21 cellular contexts compared by ENCODE assay signal in the genomic region with DNA sequence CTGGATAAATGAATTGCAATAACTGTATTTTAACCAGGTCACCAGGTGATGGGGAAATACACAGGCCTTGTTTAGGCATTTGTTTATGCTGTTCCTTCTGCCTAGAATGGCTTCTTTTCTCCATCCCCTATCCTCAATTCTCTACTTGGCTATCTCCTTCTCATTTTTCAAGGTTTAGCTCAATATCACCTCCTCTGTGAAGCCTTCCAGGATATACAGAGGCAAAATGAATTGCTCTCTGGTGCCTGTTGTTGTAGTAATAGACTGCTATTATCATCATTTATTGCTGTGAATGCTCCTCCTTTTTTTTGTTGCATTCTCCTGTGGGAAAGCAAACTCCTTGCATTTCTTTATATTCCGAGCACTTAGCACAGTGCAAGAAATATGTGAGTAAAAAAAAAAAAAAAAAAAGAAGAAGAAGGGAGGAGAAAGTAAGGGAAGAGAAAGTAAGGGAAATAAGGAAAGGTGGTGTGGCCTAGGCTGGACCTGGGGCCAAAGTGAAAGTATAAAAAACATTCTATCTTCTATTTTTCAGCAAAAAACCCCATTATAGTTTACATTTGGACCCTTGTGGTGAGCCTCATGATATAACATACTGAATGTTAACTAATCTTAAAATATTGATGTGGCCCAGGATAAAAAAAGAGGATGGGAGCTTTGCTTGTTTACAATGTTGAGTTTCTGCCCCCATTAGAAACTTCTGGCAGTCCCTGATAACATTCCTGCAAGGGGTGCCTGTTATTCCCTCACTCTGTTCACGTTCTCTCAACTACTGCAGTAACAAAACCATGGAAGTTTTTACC. TPM values are rescaled to one million over a fixed set of nuclear protein-coding genes. Genes with fewer than 3 reads are reported as not detected.
A peak's percentile ranks its signal among the peaks of the same experiment; 100 is the strongest.
DNase-seq lines count a peak whose midpoint lies in the region; ATAC-seq, FAIRE-seq and TF ChIP-seq lines count a peak whose summit lies in the region.
"Had no signal": no experiment of that assay in that cellular context is flagged by ENCODE, and none has a peak within 500 bp of the region (broad histone marks: within the 10 kb centered on the region; RNA-seq: fewer than 3 reads in every experiment).

No MANE protein-coding gene starts in this region.

- peak overlapping the region in 1 of 2 experiments; percentile 39; a peak in 2 of 4 replicates for H3K9ac ChIP-seq in K562 (ENCODE audit: insufficient read depth in 1 of 2, low read depth in 2 of 2, low read length in 2 of 2)

- H3K36me3 ChIP-seq in OCI-LY7 (ENCODE audit: insufficient read depth, low read length): no peaks in the 10 kb centered on the region
- H3K36me3 ChIP-seq in K562 (ENCODE audit: control insufficient read depth, insufficient read depth, low read length): no peaks in the 10 kb centered on the region
- no peaks in the 10 kb centered on the region for H3K36me3 ChIP-seq in upper lobe of right lung

- H3K4me2 ChIP-seq in OCI-LY7 (ENCODE audit: low read length) (peak overlapping the region; percentile 57), K562 (ENCODE audit: insufficient read depth, low read length) (peak overlapping the region; percentile 26; the same call in 1 of the 2 replicates)

- TF ChIP-seq EP300 in K562 (IDR thresholded peaks at IDR 0.05; ENCODE audit: low read length): peak; percentile 79

- H3K9me3 ChIP-seq in OCI-LY7 (ENCODE audit: low read length) (no peaks in the 10 kb centered on the region), K562 (replicated peaks; ENCODE audit: control insufficient read depth, insufficient read depth, low read depth, low read length) (no peaks in the 10 kb centered on the region), upper lobe of right lung (no peaks in the 10 kb centered on the region)

- peaks cover 44% of the 10 kb centered on the region for H3K4me1 Mint-ChIP-seq in activated naive CD4-positive, alpha-beta T cell treated with anti-CD3 and anti-CD28 coated beads, Interleukin-2, amount 50 U/mL, for 24 hours
- H3K4me1 Mint-ChIP-seq in stimulated activated naive B cell treated with anti-CD40 and anti-IgM and Interleukin-4, amounts not matched to agents 10 μg/mL and 1 μg/mL and 100 μg/mL, for 72 hours: peaks cover 16 to 41% of the 10 kb centered on the region in 2 donors

- no peak for TF ChIP-seq POLR2A in K562 (conservative IDR thresholded peaks at IDR 0.05)

- no TSS peak for BruUV-seq in OCI-LY7 (replicated peaks; lab: Mats Ljungman, UMichigan)
- BruUV-seq in K562 (replicated peaks; lab: Mats Ljungman, UMichigan): no TSS peak

- H3K27ac ChIP-seq in OCI-LY7 (ENCODE audit: low read depth, low read length, poor library complexity, severe bottlenecking) (peak overlapping the region; percentile 47), K562 (ENCODE audit: extremely low read depth, low read depth, low read length) (peak overlapping the region; percentile 79), upper lobe of right lung (no peak overlapping the region)

- H3K4me3 Mint-ChIP-seq in activated naive CD4-positive, alpha-beta T cell treated with anti-CD3 and anti-CD28 coated beads, Interleukin-2, amount 50 U/mL, for 24 hours: peak overlapping the region; percentile 19
- peak overlapping the region in 1 of 2 donors; percentile 10 for H3K4me3 Mint-ChIP-seq in stimulated activated naive B cell treated with anti-CD40 and anti-IgM and Interleukin-4, amounts not matched to agents 10 μg/mL and 1 μg/mL and 100 μg/mL, for 72 hours
- H3K4me3 Mint-ChIP-seq: brain had no signal

- H3K9me2 ChIP-seq in OCI-LY7 (ENCODE audit: insufficient read depth, low read length): no peaks in the 10 kb centered on the region

- H3K36me3 Mint-ChIP-seq in activated naive CD4-positive, alpha-beta T cell treated with anti-CD3 and anti-CD28 coated beads, Interleukin-2, amount 50 U/mL, for 24 hours: no peaks in the 10 kb centered on the region
- H3K36me3 Mint-ChIP-seq in activated naive CD4-positive, alpha-beta T cell treated with anti-CD3 and anti-CD28 coated beads, Interleukin-2, amount 50 U/mL, for 72 hours: no peaks in the 10 kb centered on the region
- no peaks in the 10 kb centered on the region for H3K36me3 Mint-ChIP-seq in stimulated activated naive B cell treated with anti-CD40 and anti-IgM and Interleukin-4, amounts not matched to agents 10 μg/mL and 1 μg/mL and 100 μg/mL, for 72 hours
- H3K36me3 Mint-ChIP-seq: brain had no signal

- ATAC-seq in activated naive CD4-positive, alpha-beta T cell treated with anti-CD3 and anti-CD28 coated beads, Interleukin-2, amount 50 U/mL, for 72 hours: no peak
- ATAC-seq in K562: peak; percentile 83
- peak; percentile 2 to 8 for ATAC-seq in stimulated activated naive B cell treated with anti-CD40 and anti-IgM and Interleukin-4, amounts not matched to agents 10 μg/mL and 1 μg/mL and 100 μg/mL, for 72 hours (replicated peaks)
- ATAC-seq in upper lobe of right lung: no peak
- no peak for ATAC-seq in HG03439 (IDR thresholded peaks at IDR 0.05; ENCODE audit: unreplicated experiment)
- ATAC-seq: left cardiac atrium had no signal

- CTCF ChIA-PET in OCI-LY7 (lab: Charles Lee; ENCODE audit: unreplicated experiment): no interaction called here
- CTCF ChIA-PET in K562 (lab: Yijun Ruan, JAX; ENCODE audit: low intra/inter-chr PET ratio): interaction anchor here (1.5 kb wide), 1 partner anchor 597 kb away, joined by 3 read pairs; no protein-coding TSS in a partner anchor

- no peaks in the 10 kb centered on the region for H3K79me2 ChIP-seq in OCI-LY7 (ENCODE audit: insufficient read depth, low read depth, low read length)
- H3K79me2 ChIP-seq in K562 (ENCODE audit: control insufficient read depth, insufficient read depth, low read length): peaks cover 6% of the 10 kb centered on the region; the same call in 2 of the 3 replicates

- H4K20me1 ChIP-seq in OCI-LY7 (ENCODE audit: insufficient read depth, low read length) (no peaks in the 10 kb centered on the region), K562 (replicated peaks; ENCODE audit: control insufficient read depth, insufficient read depth, low read length) (no peaks in the 10 kb centered on the region)

- peak overlapping the region; percentile 18 for H3K4me3 ChIP-seq in OCI-LY7 (ENCODE audit: low read depth, low read length, poor library complexity, severe bottlenecking)
- no peak overlapping the region for H3K4me3 ChIP-seq in K562
- no peak overlapping the region for H3K4me3 ChIP-seq in upper lobe of right lung

- intact Hi-C loops in OCI-LY7 (cut with micrococcal nuclease; ENCODE audit: unreplicated experiment): no loop called here
- intact Hi-C loops in K562 (cut with micrococcal nuclease): loop anchor here (2.0 kb wide), 2 partner anchors 32 to 54 kb away; no protein-coding TSS in a partner anchor
- intact Hi-C loops in upper lobe of right lung (cut with DNase I): no loop called here

- H3K9me3 Mint-ChIP-seq in activated naive CD4-positive, alpha-beta T cell treated with anti-CD3 and anti-CD28 coated beads, Interleukin-2, amount 50 U/mL, for 24 hours: no peaks in the 10 kb centered on the region
- H3K9me3 Mint-ChIP-seq in activated naive CD4-positive, alpha-beta T cell treated with anti-CD3 and anti-CD28 coated beads, Interleukin-2, amount 50 U/mL, for 72 hours: no peaks in the 10 kb centered on the region
- no peaks in the 10 kb centered on the region for H3K9me3 Mint-ChIP-seq in stimulated activated naive B cell treated with anti-CD40 and anti-IgM and Interleukin-4, amounts not matched to agents 10 μg/mL and 1 μg/mL and 100 μg/mL, for 72 hours
- H3K9me3 Mint-ChIP-seq: brain had no signal

- TF ChIP-seq RAD21 in K562 (CRISPR knock-in tag; conservative IDR thresholded peaks at IDR 0.05 in 1 of 2, IDR thresholded peaks at IDR 0.05 in 1 of 2): no peak

- TF ChIP-seq CTCF in OCI-LY7 (conservative IDR thresholded peaks at IDR 0.05; ENCODE audit: low read length) (no peak), K562 (IDR thresholded peaks at IDR 0.05 in 2 of 3, conservative IDR thresholded peaks at IDR 0.05 in 1 of 3; ENCODE audit: insufficient read depth in 2 of 3, low read depth in 1 of 3, low read length in 3 of 3) (no peak), upper lobe of right lung (IDR thresholded peaks at IDR 0.05) (no peak)

- H2AFZ ChIP-seq in OCI-LY7 (ENCODE audit: low read length): peak overlapping the region; percentile 78; the same call in 1 of the 2 replicates
- peak overlapping the region; percentile 57 for H2AFZ ChIP-seq in K562 (ENCODE audit: low read depth, low read length)

- peaks cover 20% of the 10 kb centered on the region for H3K4me1 ChIP-seq in OCI-LY7 (ENCODE audit: insufficient read depth, low read length, poor library complexity, severe bottlenecking)
- peaks cover 7 to 35% of the 10 kb centered on the region in 2 experiments; a peak in 4 of 5 replicates for H3K4me1 ChIP-seq in K562 (replicated peaks in 1 of 2; ENCODE audit: control insufficient read depth in 2 of 2, insufficient read depth in 2 of 2, low read length in 2 of 2)
- H3K4me1 ChIP-seq in upper lobe of right lung: no peaks in the 10 kb centered on the region

- no peaks in the 10 kb centered on the region for H3K9me1 ChIP-seq in K562 (ENCODE audit: control insufficient read depth, insufficient read depth, low read length)

- POLR2A ChIA-PET in OCI-LY7 (lab: Charles Lee): interaction anchor here (1.1 kb wide), 1 partner anchor 9 kb away, joined by 4 read pairs; no protein-coding TSS in a partner anchor
- POLR2A ChIA-PET in K562 (lab: Yijun Ruan, JAX): interaction anchor here (1.1 to 1.3 kb wide), 3 partner anchors 10 to 17 kb away, joined by 3 to 4 read pairs (median 3); no protein-coding TSS in a partner anchor

- peak overlapping the region; percentile 71 for H3K27ac Mint-ChIP-seq in activated naive CD4-positive, alpha-beta T cell treated with anti-CD3 and anti-CD28 coated beads, Interleukin-2, amount 50 U/mL, for 24 hours
- H3K27ac Mint-ChIP-seq in activated naive CD4-positive, alpha-beta T cell treated with anti-CD3 and anti-CD28 coated beads, Interleukin-2, amount 50 U/mL, for 72 hours: peak overlapping the region in 1 of 2 donors; percentile 85
- peak overlapping the region; percentile 62 for H3K27ac Mint-ChIP-seq in stimulated activated naive B cell treated with anti-CD40 and anti-IgM and Interleukin-4, amounts not matched to agents 10 μg/mL and 1 μg/mL and 100 μg/mL, for 72 hours
- H3K27ac Mint-ChIP-seq: brain had no signal

- 0% methylated on average over 1 of the region's 2 CpGs for WGBS in K562 (ENCODE audit: insufficient coverage, low coverage, missing lambda C conversion rate)

- DNase-seq in activated naive CD4-positive, alpha-beta T cell treated with anti-CD3 and anti-CD28 coated beads, Interleukin-2, amount 50 U/mL, for 72 hours (ENCODE audit: low spot score in 2 of 2): no peak
- DNase-seq in OCI-LY7 (ENCODE audit: low spot score) (no peak), K562 (ENCODE audit: extremely low read depth in 1 of 4, low spot score in 3 of 4) (peak; percentile 43 to 69 (median 58)), upper lobe of right lung (no peak), foreskin melanocyte (no peak)
- DNase-seq in stimulated activated naive B cell treated with anti-CD40 and anti-IgM and Interleukin-4, amounts not matched to agents 10 μg/mL and 1 μg/mL and 100 μg/mL, for 72 hours: no peak
- DNase-seq: activated CD4-positive, alpha-beta T cell treated with anti-CD3 and anti-CD28 coated beads for 4 hours; DMS79; glutamatergic neuron; HCEC 1CT; left cardiac atrium; NCI-H1930; NCI-H2227 treated with DMSO at 0.1 percent for 48 hours; NCI-H748 treated with DMSO at 0.1 percent for 48 hours; occipital lobe had no signal

- no peaks in the 10 kb centered on the region for H3K27me3 ChIP-seq in K562 (ENCODE audit: control insufficient read depth in 2 of 2, insufficient read depth in 2 of 2, low read length in 2 of 2)
- no peaks in the 10 kb centered on the region for H3K27me3 ChIP-seq in upper lobe of right lung

- in situ Hi-C loops in K562 (cut with MboI): no loop called here

- no peaks in the 10 kb centered on the region for H3K27me3 Mint-ChIP-seq in activated naive CD4-positive, alpha-beta T cell treated with anti-CD3 and anti-CD28 coated beads, Interleukin-2, amount 50 U/mL, for 24 hours
- H3K27me3 Mint-ChIP-seq in stimulated activated naive B cell treated with anti-CD40 and anti-IgM and Interleukin-4, amounts not matched to agents 10 μg/mL and 1 μg/mL and 100 μg/mL, for 72 hours: peaks cover 0 to 7% of the 10 kb centered on the region in 2 donors

- FAIRE-seq in K562 (lab: Jason Lieb, UNC): peak; percentile 90
- FAIRE-seq: colon, GM12891, TTC549 had no signal

RNA-seq across cellular contexts. Expression of a gene that starts 6.3 kb away (rescaled TPM):
- total RNA-seq in activated naive CD4-positive, alpha-beta T cell treated with anti-CD3 and anti-CD28 coated beads, Interleukin-2, amount 50 U/mL, for 72 hours: 10 to 100 TPM; 60.0 to 80.5 TPM
- total RNA-seq in OCI-LY7 (2014; rRNA removed; shearing (Covaris generic)): 25.4 and 28.8 TPM in 2 replicates
- 28.6 and 30.9 TPM in 2 replicates for total RNA-seq in OCI-LY7 (2022)
- total RNA-seq in K562 (2011; cell fraction: chromatin; rRNA removed; ENCODE audit: low replicate concordance): 7.1 and 28.5 TPM in 2 replicates
- 4.2 and 6.4 TPM in 2 replicates for total RNA-seq in K562 (2011; cell fraction: nucleolus; rRNA removed)
- 8.8 and 15.3 TPM in 2 replicates for total RNA-seq in K562 (2011; cell fraction: nucleoplasm; rRNA removed)
- total RNA-seq in K562 (2014; rRNA removed): 40.8 and 43.4 TPM in 2 replicates
- total RNA-seq in K562 (2014; rRNA removed; fragmentation: Illumina TruSeq; extraction: Trizol): 72.9 and 82.8 TPM in 2 replicates
- total RNA-seq in K562 (2015; rRNA removed; fragmentation: Illumina TruSeq; extraction: Trizol): 66.8 and 72.3 TPM in 2 replicates
- total RNA-seq in K562 (2021): 50.1 and 50.7 TPM in 2 replicates
- 29.4 and 50.9 TPM in 2 replicates for polyA plus RNA-seq in K562 (2011; rRNA removed)
- polyA plus RNA-seq in K562 (2011; cell fraction: cytosol; rRNA removed): 6.9 and 10.6 TPM in 2 replicates
- polyA plus RNA-seq in K562 (2011; cell fraction: nucleus; rRNA removed): 17.8 and 22.4 TPM in 2 replicates
- 31.4 and 44.2 TPM in 2 replicates for polyA plus RNA-seq in K562 (2012)
- 53.0 and 64.7 TPM in 2 replicates for polyA plus RNA-seq in K562 (2014; fragmentation: Illumina TruSeq; extraction: Trizol)
- 10 to 100 TPM; 28.1 to 29.3 TPM for polyA plus RNA-seq in K562 (2014; fragmentation: Nextera tagmentation; extraction: Ambion mirVana)
- 38.6 and 39.5 TPM in 2 replicates for polyA plus RNA-seq in K562 (2014; rRNA removed)
- 33.6 and 42.1 TPM in 2 replicates for polyA minus RNA-seq in K562 (2011; rRNA and poly(A)+ RNA removed)
- polyA minus RNA-seq in K562 (2011; cell fraction: cytosol; rRNA and poly(A)+ RNA removed): 18.1 and 24.6 TPM in 2 replicates
- 11.6 and 13.8 TPM in 2 replicates for polyA minus RNA-seq in K562 (2011; cell fraction: nucleus; rRNA and poly(A)+ RNA removed)
- 12.2 TPM for total RNA-seq in upper lobe of right lung

Comparison
In these comparisons a context has a peak if more than half of its experiments do, and no peak if none do; other contexts are left out.
1. ATAC-seq: peak in K562 (single experiment) and stimulated activated naive B cell treated with anti-CD40 and anti-IgM and Interleukin-4, amounts not matched to agents 10 μg/mL and 1 μg/mL and 100 μg/mL, for 72 hours (2 of 2); none in activated naive CD4-positive, alpha-beta T cell treated with anti-CD3 and anti-CD28 coated beads, Interleukin-2, amount 50 U/mL, for 72 hours (0 of 2), upper lobe of right lung (single experiment) and HG03439 (single experiment).
2. DNase-seq: peak in K562 (4 of 4); none in activated naive CD4-positive, alpha-beta T cell treated with anti-CD3 and anti-CD28 coated beads, Interleukin-2, amount 50 U/mL, for 72 hours (0 of 2), OCI-LY7 (single experiment), stimulated activated naive B cell treated with anti-CD40 and anti-IgM and Interleukin-4, amounts not matched to agents 10 μg/mL and 1 μg/mL and 100 μg/mL, for 72 hours (single experiment), upper lobe of right lung (single experiment) and foreskin melanocyte (single experiment).